ENCODE assay signal across 14 cellular contexts in the genomic region with DNA sequence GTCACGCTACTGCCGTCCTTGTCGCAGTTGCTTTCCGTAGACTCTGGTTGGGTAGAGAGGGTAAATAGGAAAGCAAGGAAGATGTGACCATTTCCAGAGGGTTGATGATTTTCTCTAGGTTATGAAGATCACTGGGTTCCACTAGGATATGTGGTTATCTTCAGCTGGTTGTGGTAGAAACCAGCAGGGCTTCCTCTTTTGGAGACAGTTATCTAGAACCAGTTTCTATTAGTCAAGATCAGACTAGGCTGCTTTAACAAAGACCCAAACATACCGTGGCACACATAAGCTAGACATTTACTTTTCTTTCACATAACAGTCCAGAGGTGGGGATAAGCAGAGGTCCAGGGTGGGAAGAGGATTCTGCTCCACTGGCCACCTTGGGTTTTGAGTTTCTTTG. TPM values are rescaled to one million over a fixed set of nuclear protein-coding genes. Genes with fewer than 3 reads are reported as not detected.
"Had no signal": no experiment of that assay in that cellular context is flagged by ENCODE, and none has a peak within 500 bp of the region (broad histone marks: within the 10 kb centered on the region; RNA-seq: fewer than 3 reads in every experiment).

No MANE protein-coding gene starts in this region.

- H2AFZ ChIP-seq: hepatocyte had no signal

- H3K36me3 ChIP-seq: left lung, suprapubic skin had no signal

- H3K27ac ChIP-seq: coronary artery, hepatocyte, left lung, skin epidermis, suprapubic skin had no signal

- DNase-seq: activated CD4-positive, CD25-positive, alpha-beta regulatory T cell treated with anti-CD3 and anti-CD28 coated beads, Interleukin-2, amount 50 U/mL, for 72 hours; activated naive CD4-positive, alpha-beta T cell; activated naive CD8-positive, alpha-beta T cell treated with anti-CD3 and anti-CD28 coated beads, Interleukin-2, amount 10 ng/mL, durations not matched to agents 7 days and 5 days; islet precursor cell; left lung; natural killer cell; occipital lobe; stimulated activated CD4-positive, alpha-beta T cell treated with anti-CD3 and anti-CD28 coated beads, Interleukin-15, amount 100 ng/mL, for 24 hours; stimulated activated CD4-positive, alpha-beta T cell treated with anti-CD3 and anti-CD28 coated beads, Interleukin-4, amount 100 ng/mL, for 4 hours had no signal

- H3K4me2 ChIP-seq: hepatocyte had no signal

- H3K4me3 ChIP-seq: coronary artery, hepatocyte, left lung, skin epidermis, suprapubic skin had no signal

- H3K79me2 ChIP-seq: hepatocyte had no signal

- ATAC-seq: esophagus mucosa, left lung, natural killer cell had no signal

- H3K4me1 ChIP-seq: left lung, suprapubic skin had no signal

- H3K9me3 ChIP-seq: left lung, suprapubic skin had no signal

- H3K27me3 ChIP-seq: hepatocyte, left lung, suprapubic skin had no signal

RNA-seq across cellular contexts. Expression of gene MDH1B, which starts 59.9 kb away (rescaled TPM):
- total RNA-seq: natural killer cell had no signal
